In the genomic region with DNA sequence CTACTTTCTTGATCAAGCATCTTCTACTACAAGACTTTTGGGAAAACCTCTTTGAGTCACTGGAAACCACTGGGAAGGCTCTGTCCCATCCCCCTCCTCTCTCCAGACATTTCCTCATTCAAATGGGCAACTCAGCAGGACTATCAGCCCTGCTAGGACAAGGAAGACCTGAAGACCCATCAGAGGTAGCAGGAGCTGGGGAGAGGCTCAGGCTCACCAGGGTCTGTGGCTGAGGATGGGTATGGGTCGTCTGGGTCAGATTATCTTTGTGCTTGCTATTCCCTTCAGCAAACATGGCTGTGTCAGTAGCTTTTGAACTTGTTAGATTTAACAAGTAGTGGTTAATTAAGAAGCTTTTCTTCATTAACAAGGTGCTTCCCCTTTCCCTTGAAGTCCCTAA, we compare ENCODE assay signal across 21 cellular contexts.
"Had no signal": no experiment of that assay in that cellular context is flagged by ENCODE, and none has a peak within 500 bp of the region (broad histone marks: within the 10 kb centered on the region; RNA-seq: fewer than 3 reads in every experiment).

No MANE protein-coding gene starts in this region.

- DNase-seq: colonic mucosa; cortex of kidney; effector CD8-positive, alpha-beta T cell; effector memory CD8-positive, alpha-beta T cell; foreskin keratinocyte; heart left ventricle; hypothalamus; left cardiac atrium; left lung; left ventricle myocardium superior; lower lobe of right lung; mucosa of descending colon; naive B cell; naive thymus-derived CD8-positive, alpha-beta T cell had no signal

- H3K27ac ChIP-seq: colonic mucosa, esophagus muscularis mucosa, foreskin keratinocyte, gastroesophageal sphincter, heart left ventricle, hepatocyte, left lung, lower lobe of right lung had no signal

- H3K4me1 ChIP-seq: colonic mucosa, esophagus muscularis mucosa, foreskin keratinocyte, gastroesophageal sphincter, heart left ventricle, left lung, lower lobe of right lung had no signal

- H3K79me2 ChIP-seq: hepatocyte had no signal

- H3K27me3 ChIP-seq: colonic mucosa, esophagus muscularis mucosa, foreskin keratinocyte, gastroesophageal sphincter, heart left ventricle, hepatocyte, left lung had no signal

- H2AFZ ChIP-seq: hepatocyte had no signal

- H3K4me2 ChIP-seq: hepatocyte had no signal

- H3K4me3 ChIP-seq: colonic mucosa, esophagus muscularis mucosa, gastroesophageal sphincter, heart left ventricle, hepatocyte, left lung, lower lobe of right lung, mucosa of descending colon had no signal

- H3K9me3 ChIP-seq: colonic mucosa, esophagus muscularis mucosa, gastroesophageal sphincter, heart left ventricle, left lung, lower lobe of right lung, mucosa of descending colon had no signal

- H3K36me3 ChIP-seq: colonic mucosa, esophagus muscularis mucosa, gastroesophageal sphincter, heart left ventricle, left lung, lower lobe of right lung had no signal

- ATAC-seq: effector memory CD8-positive, alpha-beta T cell; foreskin keratinocyte; gastroesophageal sphincter; heart left ventricle; left cardiac atrium; left lung; left ventricle myocardium superior; lower lobe of right lung; mucosa of descending colon; naive thymus-derived CD8-positive, alpha-beta T cell had no signal

- FAIRE-seq: endothelial cell of umbilical vein, frontal cortex, islet of Langerhans, keratinocyte had no signal
